Comparison of ENCODE assay signal across 23 cellular contexts in the genomic region with DNA sequence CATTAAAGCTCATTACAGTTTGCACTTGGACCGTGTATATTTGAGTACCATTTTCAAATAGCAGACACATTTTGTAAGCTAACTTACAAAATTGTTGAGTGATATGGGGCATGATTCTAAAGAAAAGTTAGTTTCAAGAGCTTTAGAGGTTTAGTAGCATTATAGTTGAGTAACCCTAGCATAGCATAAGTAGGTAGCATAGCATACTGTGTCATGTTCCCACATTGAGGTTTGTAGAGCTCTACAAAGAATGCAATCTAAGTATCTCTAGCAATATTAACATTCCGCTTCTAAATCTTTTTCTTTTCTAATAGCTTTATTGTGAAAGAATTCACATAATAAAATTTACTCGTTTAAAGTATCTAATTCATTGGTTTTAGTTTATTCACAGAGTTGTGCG.
"Had no signal": no experiment of that assay in that cellular context is flagged by ENCODE, and none has a peak within 500 bp of the region (broad histone marks: within the 10 kb centered on the region; RNA-seq: fewer than 3 reads in every experiment).

No MANE protein-coding gene starts in this region.

- H3K4me3 ChIP-seq: esophagus muscularis mucosa, left lung, neural progenitor cell, prostate gland, right atrium auricular region, tibial nerve had no signal

- H3K36me3 Mint-ChIP-seq: activated naive CD4-positive, alpha-beta T cell treated with anti-CD3 and anti-CD28 coated beads, Interleukin-2, amount 50 U/mL, for 72 hours; naive B cell had no signal

- H3K9me3 ChIP-seq: esophagus muscularis mucosa, left lung, prostate gland, right atrium auricular region, tibial nerve had no signal

- H3K27me3 ChIP-seq: brain microvascular endothelial cell, esophagus muscularis mucosa, left lung, neural progenitor cell, right atrium auricular region, tibial nerve had no signal

- H3K27ac ChIP-seq: brain microvascular endothelial cell, esophagus muscularis mucosa, left lung, neural progenitor cell, prostate gland, right atrium auricular region, tibial nerve, WERI-Rb-1 had no signal

- ATAC-seq: activated naive CD4-positive, alpha-beta T cell treated with anti-CD3 and anti-CD28 coated beads, Interleukin-2, amount 50 U/mL, for 72 hours; left lung had no signal

- H3K9me3 Mint-ChIP-seq: activated naive CD4-positive, alpha-beta T cell treated with anti-CD3 and anti-CD28 coated beads, Interleukin-2, amount 50 U/mL, for 72 hours; activated T-helper 1 cell treated with anti-CD3 and anti-CD28 coated beads, Interleukin-12 subunit alpha, Interleukin-12 subunit beta, Interleukin-2, Interleukin-4 antibody, amounts not matched to agents 30 ng/mL and 10 ng/mL and 1 ng/mL, durations not matched to agents 14 hours and 24 hours and 36 hours; dendritic cell treated with granulocyte-macrophage colony-stimulating factor and Interleukin-4, amounts not matched to agents 40 ng/mL and 50 ng/mL, for 4 days; naive B cell; neural progenitor cell; stimulated activated naive CD8-positive, alpha-beta T cell treated with anti-CD3 and anti-CD28 coated beads, Interleukin-15, Interleukin-2, amounts not matched to agents 100 ng/mL and 50 ng/mL, for 24 hours had no signal

- H3K4me1 ChIP-seq: esophagus muscularis mucosa, left lung, prostate gland had no signal

- H3K27ac Mint-ChIP-seq: activated naive CD4-positive, alpha-beta T cell treated with anti-CD3 and anti-CD28 coated beads, Interleukin-2, amount 50 U/mL, for 72 hours; activated T-helper 1 cell treated with anti-CD3 and anti-CD28 coated beads, Interleukin-12 subunit alpha, Interleukin-12 subunit beta, Interleukin-2, Interleukin-4 antibody, amounts not matched to agents 30 ng/mL and 10 ng/mL and 1 ng/mL, durations not matched to agents 14 hours and 24 hours and 36 hours; dendritic cell treated with granulocyte-macrophage colony-stimulating factor and Interleukin-4, amounts not matched to agents 40 ng/mL and 50 ng/mL, for 4 days; naive B cell; stimulated activated naive CD8-positive, alpha-beta T cell treated with anti-CD3 and anti-CD28 coated beads, Interleukin-15, Interleukin-2, amounts not matched to agents 100 ng/mL and 50 ng/mL, for 24 hours had no signal

- H3K4me1 Mint-ChIP-seq: naive B cell had no signal

- H3K27me3 Mint-ChIP-seq: dendritic cell treated with granulocyte-macrophage colony-stimulating factor and Interleukin-4, amounts not matched to agents 40 ng/mL and 50 ng/mL, for 4 days; naive B cell; stimulated activated naive CD8-positive, alpha-beta T cell treated with anti-CD3 and anti-CD28 coated beads, Interleukin-15, Interleukin-2, amounts not matched to agents 100 ng/mL and 50 ng/mL, for 24 hours had no signal

- DNase-seq: activated CD4-positive, alpha-beta T cell treated with anti-CD3 and anti-CD28 coated beads for 1 hour; activated gamma-delta T cell treated with Interleukin-2 at 50 U/mL for 16 hours; amniotic stem cell; brain microvascular endothelial cell; effector memory CD4-positive, alpha-beta T cell; foreskin melanocyte; hypothalamus; left lung; mammary epithelial cell; naive B cell; stimulated activated CD4-positive, alpha-beta T cell treated with anti-CD3 and anti-CD28 coated beads, Interleukin-2, amount 100 ng/mL, for 48 hours; SW 1271; T-helper 2 cell; WERI-Rb-1 had no signal

- H3K36me3 ChIP-seq: prostate gland had no signal

- H2AFZ ChIP-seq: neural progenitor cell had no signal

- H3K4me3 Mint-ChIP-seq: activated T-helper 1 cell treated with anti-CD3 and anti-CD28 coated beads, Interleukin-12 subunit alpha, Interleukin-12 subunit beta, Interleukin-2, Interleukin-4 antibody, amounts not matched to agents 30 ng/mL and 10 ng/mL and 1 ng/mL, durations not matched to agents 14 hours and 24 hours and 36 hours; dendritic cell treated with granulocyte-macrophage colony-stimulating factor and Interleukin-4, amounts not matched to agents 40 ng/mL and 50 ng/mL, for 4 days; naive B cell; neural progenitor cell; stimulated activated naive CD8-positive, alpha-beta T cell treated with anti-CD3 and anti-CD28 coated beads, Interleukin-15, Interleukin-2, amounts not matched to agents 100 ng/mL and 50 ng/mL, for 24 hours had no signal

- H3K4me2 ChIP-seq: neural progenitor cell had no signal

- H3K9ac ChIP-seq: neural progenitor cell had no signal
